23 cellular contexts compared by ENCODE assay signal in genomic region chr7:80593869-80594587, GRCh38. TPM values are rescaled to one million over a fixed set of nuclear protein-coding genes. Genes with fewer than 3 reads are reported as not detected.
A peak's percentile ranks its signal among the peaks of the same experiment; 100 is the strongest.
DNase-seq lines count a peak whose midpoint lies in the region; ATAC-seq, FAIRE-seq and TF ChIP-seq lines count a peak whose summit lies in the region.
"Had no signal": no experiment of that assay in that cellular context is flagged by ENCODE, and none has a peak within 500 bp of the region (broad histone marks: within the 10 kb centered on the region; RNA-seq: fewer than 3 reads in every experiment).

No MANE protein-coding gene starts in this region.

- TF ChIP-seq CTCF in heart left ventricle (IDR thresholded peaks at IDR 0.05) (no peak), pancreas (IDR thresholded peaks at IDR 0.05) (no peak)

- ATAC-seq in heart left ventricle (peak; percentile 66 to 88 (median 80)), pancreas (peak in 3 of 4 donors; percentile 30 to 74 (median 45)), GM21526 (IDR thresholded peaks at IDR 0.05; ENCODE audit: low FRiP score, unreplicated experiment) (no peak)
- ATAC-seq: GM23338, K562 had no signal

- H3K4me1 ChIP-seq in SJCRH30 (no peaks in the 10 kb centered on the region), heart left ventricle (peaks cover 8 to 68% (median 32%) of the 10 kb centered on the region in 12 donors), pancreas (no peaks in the 10 kb centered on the region)

- H3K36me3 ChIP-seq in SJCRH30 (no peaks in the 10 kb centered on the region), heart left ventricle (no peaks in the 10 kb centered on the region), pancreas (no peaks in the 10 kb centered on the region)
- H3K36me3 ChIP-seq: WERI-Rb-1 had no signal

- H3K27me3 ChIP-seq in SJCRH30 (no peaks in the 10 kb centered on the region), heart left ventricle (no peaks in the 10 kb centered on the region), pancreas (no peaks in the 10 kb centered on the region)

- no peak overlapping the region for H3K4me3 ChIP-seq in SJCRH30
- peak overlapping the region in 1 of 12 donors; percentile 47 for H3K4me3 ChIP-seq in heart left ventricle
- H3K4me3 ChIP-seq in pancreas = no peak overlapping the region
- H3K4me3 ChIP-seq: GM23338, K562, PC-9 had no signal

- no peak for FAIRE-seq in pancreas (lab: Jason Lieb, UNC)
- FAIRE-seq: GM12892, K562 had no signal

- WGBS in heart left ventricle, 4 donors = 43 to 55% (median 47%) methylated on average over 7 of the region's 7 CpGs
- WGBS in pancreas, 2 donors = 40 to 57% methylated on average over 7 of the region's 7 CpGs

- no peaks in the 10 kb centered on the region for H3K9me3 ChIP-seq in SJCRH30 (replicated peaks)
- no peaks in the 10 kb centered on the region for H3K9me3 ChIP-seq in heart left ventricle
- H3K9me3 ChIP-seq in pancreas = no peaks in the 10 kb centered on the region

- peak in 1 of 2 donors; percentile 10 for TF ChIP-seq POLR2A in heart left ventricle (IDR thresholded peaks at IDR 0.05)

- intact Hi-C loops in heart left ventricle (cut with DNase I) (loop anchor here in 2 of 10 donors (5.0 to 10.0 kb wide), 2 partner anchors 37 to 51 kb away; no protein-coding TSS in a partner anchor), pancreas (cut with DNase I) (no loop called here)

- DNase-seq in EL (peak; percentile 7), SJCRH30 (peak; percentile 5 to 27), heart left ventricle (peak in 3 of 5 donors; percentile 48 to 69 (median 54)), pancreas (peak in 2 of 6 donors; percentile 8 to 27), Ammon's horn (ENCODE audit: low spot score) (no peak), SHP77 treated with DMSO at 0.1 percent for 48 hours (lab: John Stamatoyannopoulos, UW) (no peak), HK-2 (ENCODE audit: unreplicated experiment) (no peak)
- DNase-seq: activated CD4-positive, alpha-beta T cell treated with anti-CD3 and anti-CD28 coated beads, Interleukin-2, amount 50 U/mL, for 4 hours; activated naive CD4-positive, alpha-beta T cell; CD4-positive, CD25-positive, alpha-beta regulatory T cell; NCI-H187; NCI-H226; NCI-H774; nucleus accumbens; PC-9; stimulated activated CD4-positive, alpha-beta T cell treated with anti-CD3 and anti-CD28 coated beads, Interleukin-15, amount 100 ng/mL, for 24 hours; WERI-Rb-1 had no signal

- H3K27ac ChIP-seq in SJCRH30 (no peak overlapping the region), heart left ventricle (peak overlapping the region; percentile 48 to 83 (median 69)), pancreas (no peak overlapping the region)
- H3K27ac ChIP-seq: PC-9, WERI-Rb-1 had no signal

RNA-seq across cellular contexts. Expression of gene CD36, which starts 44.4 kb away (rescaled TPM):
- total RNA-seq in SJCRH30 (2014; rRNA removed; shearing (Covaris generic)) = 0.13 and 0.22 TPM in 2 replicates
- 1,000 to 10,000 TPM in 7 of 9 donors, 100 to 1,000 TPM in 2; 891 to 1,960 (median 1,108) TPM for total RNA-seq in heart left ventricle
- polyA plus RNA-seq in heart left ventricle = 100 to 1,000 TPM; 289 to 529 TPM
- 10 to 100 TPM in 5 of 6 donors, 1 to 10 TPM in 1; 9.8 to 18.7 (median 15.5) TPM for total RNA-seq in pancreas
- 10 to 100 TPM; 15.2 to 25.0 TPM for polyA plus RNA-seq in pancreas
- total RNA-seq: epithelial cell of proximal tubule; T-helper 2 cell treated with Interferon-gamma antibody and Interleukin-4, amounts not matched to agents 100 ng/mL and 5 ng/mL, for 36 hours had no signal

Comparison
In these comparisons a context has a peak if more than half of its experiments do, and no peak if none do; other contexts are left out.
1. DNase-seq: peak in EL (single experiment), SJCRH30 (2 of 2) and heart left ventricle (3 of 5); none in Ammon's horn (single experiment), SHP77 treated with DMSO at 0.1 percent for 48 hours (single experiment) and HK-2 (single experiment).
2. H3K27ac ChIP-seq: peak in heart left ventricle (12 of 12); none in SJCRH30 (single experiment) and pancreas (0 of 4).
3. RNA of gene CD36, which starts 44.4 kb away (total RNA-seq): 891 to 1,960 TPM in heart left ventricle; 9.8 to 18.7 TPM in pancreas and 0.13 to 0.22 TPM in SJCRH30; every median in the first group is over 10 times any median in the second.